9 cellular contexts compared by ENCODE assay signal in genomic region chr3:45145223-45145622, GRCh38. TPM values are rescaled to one million over a fixed set of nuclear protein-coding genes. Genes with fewer than 3 reads are reported as not detected.
DNase-seq lines count a peak whose midpoint lies in the region; FAIRE-seq and TF ChIP-seq lines count a peak whose summit lies in the region.
"Had no signal": no experiment of that assay in that cellular context is flagged by ENCODE, and none has a peak within 500 bp of the region (broad histone marks: within the 10 kb centered on the region; RNA-seq: fewer than 3 reads in every experiment).

No MANE protein-coding gene starts in this region.

- FAIRE-seq in H1 (lab: Jason Lieb, UNC), result no peak
- FAIRE-seq: GM18507 had no signal

- intact Hi-C loops in CD14-positive monocyte (cut with micrococcal nuclease), result loop anchor here in 1 of 2 donors (10.0 kb wide), 1 partner anchor 60 kb away; no protein-coding TSS in a partner anchor

- peak overlapping the region; percentile 94 to 98 for H3K4me3 Mint-ChIP-seq in CD14-positive monocyte
- H3K4me3 Mint-ChIP-seq in nephron progenitor cell, result peak overlapping the region; percentile 79

- H3K9me3 Mint-ChIP-seq in CD14-positive monocyte (peaks cover 4 to 11% (median 10%) of the 10 kb centered on the region in 7 donors), nephron progenitor cell (peaks cover 22% of the 10 kb centered on the region)

- H2BK12ac ChIP-seq in H1 (ENCODE audit: low read depth, low read length), result no peak overlapping the region

- no peak overlapping the region for H4K5ac ChIP-seq in H1 (ENCODE audit: insufficient read length, low read depth, low read length)

- peak overlapping the region; percentile 67 to 90 (median 76) for H3K4me3 ChIP-seq in H1 (ENCODE audit: extremely low read depth in 1 of 4, insufficient read depth in 2 of 4, low read depth in 3 of 4, low read length in 4 of 4)

- no peak for TF ChIP-seq POLR2A in H1 (IDR thresholded peaks at IDR 0.05; ENCODE audit: control extremely low read depth in 1 of 2, low read depth in 2 of 2, low read length in 2 of 2)

- no peak for TF ChIP-seq EP300 in H1 (IDR thresholded peaks at IDR 0.05; ENCODE audit: borderline replicate concordance in 1 of 2, low read depth in 2 of 2, low read length in 2 of 2)

- H2AFZ ChIP-seq in H1 (ENCODE audit: low read length), result peak overlapping the region; percentile 82

- H3K27me3 Mint-ChIP-seq in CD14-positive monocyte (ENCODE audit: low read depth in 3 of 3) (peaks cover 42 to 45% (median 44%) of the 10 kb centered on the region in 3 donors), nephron progenitor cell (ENCODE audit: low read depth, poor library complexity) (peaks cover 83% of the 10 kb centered on the region)

- H3K9ac ChIP-seq in H1 (replicated peaks in 1 of 4; ENCODE audit: extremely low read depth in 1 of 4, low read depth in 3 of 4, low read length in 3 of 4), result peak overlapping the region; percentile 2 to 63 (median 48); a peak in 3 of 7 replicates

- H3K4me1 Mint-ChIP-seq in CD14-positive monocyte (peaks cover 24% of the 10 kb centered on the region), nephron progenitor cell (peaks cover 11% of the 10 kb centered on the region)

- H3K79me1 ChIP-seq in H1 (ENCODE audit: low read depth, low read length), result peaks cover 4% of the 10 kb centered on the region; the same call in 1 of the 2 replicates

- peaks cover 6 to 30% (median 20%) of the 10 kb centered on the region in 4 experiments for H3K27me3 ChIP-seq in H1 (replicated peaks in 1 of 4; ENCODE audit: control insufficient read depth in 3 of 4, extremely low read depth in 1 of 4, insufficient read depth in 3 of 4, low read length in 3 of 4)

- peaks cover 12% of the 10 kb centered on the region for H3K23me2 ChIP-seq in H1 (ENCODE audit: low read depth, low read length)

- 8% methylated on average over 15 of the region's 15 CpGs; no CpG with 5 or more reads in 1 of the 2 experiments for WGBS in H1 (ENCODE audit: extremely low coverage in 1 of 2, insufficient coverage in 1 of 2, insufficient read length in 1 of 2, insufficient replicate concordance in 2 of 2, low coverage in 1 of 2, low lambda C conversion rate in 2 of 2, missing lambda C conversion rate in 1 of 2), 2 experiments

- H2BK120ac ChIP-seq in H1 (replicated peaks; ENCODE audit: low read depth, low read length), result no peak overlapping the region

- no peaks in the 10 kb centered on the region for H3K9me3 ChIP-seq in H1 (ENCODE audit: insufficient read depth in 2 of 2, low read depth in 1 of 2, low read length in 1 of 2)

- H3K27ac ChIP-seq in H1 (ENCODE audit: low read depth, low read length), result no peak overlapping the region

- POLR2A ChIA-PET in H1 (lab: Charles Lee; ENCODE audit: partially characterized antibody), result interaction anchor here (0.9 to 2.6 kb wide), 6 partner anchors 9 to 38 kb away, joined by 3 to 11 read pairs (median 6); no protein-coding TSS in a partner anchor

- H3K27ac Mint-ChIP-seq in CD14-positive monocyte, result peak overlapping the region in 4 of 7 donors; percentile 30 to 81 (median 63)
- no peak overlapping the region for H3K27ac Mint-ChIP-seq in nephron progenitor cell

- H2BK15ac ChIP-seq in H1 (ENCODE audit: low read length), result no peak overlapping the region

- no peak for DNase-seq in CD14-positive monocyte (ENCODE audit: low spot score)
- peak; percentile 41 for DNase-seq in NCI-H526 treated with DMSO at 0.1 percent for 48 hours (lab: John Stamatoyannopoulos, UW)
- DNase-seq in H1 (ENCODE audit: low read depth in 1 of 2, low spot score in 2 of 2), result no peak
- no peak for DNase-seq in nephron progenitor cell
- DNase-seq in stimulated activated naive CD4-positive, alpha-beta T cell treated with Interleukin-2 at 50 U/mL for 16 hours (lab: John Stamatoyannopoulos, UW), result no peak
- no peak for DNase-seq in NCI-H82 (lab: John Stamatoyannopoulos, UW)
- no peak for DNase-seq in NAMALWA (ENCODE audit: low spot score)
- DNase-seq in hypothalamus (lab: John Stamatoyannopoulos, UW), result no peak

- H3K36me3 Mint-ChIP-seq in CD14-positive monocyte (peaks cover 5 to 9% of the 10 kb centered on the region in 2 donors), nephron progenitor cell (ENCODE audit: low read depth) (no peaks in the 10 kb centered on the region)

- H2AK5ac ChIP-seq in H1 (ENCODE audit: low read depth, low read length), result no peak overlapping the region

- no peak overlapping the region for H3K14ac ChIP-seq in H1 (ENCODE audit: insufficient read length)

- peak overlapping the region; percentile 92; the same call in 1 of the 2 replicates for H4K8ac ChIP-seq in H1 (ENCODE audit: extremely low read depth, insufficient read depth, low read length)

- H3K4me1 ChIP-seq in H1 (replicated peaks in 1 of 4; ENCODE audit: control insufficient read depth in 3 of 4, insufficient read depth in 4 of 4, low read length in 3 of 4), result peaks cover 3 to 12% (median 5%) of the 10 kb centered on the region in 4 experiments

- no peak overlapping the region for H4K91ac ChIP-seq in H1 (replicated peaks; ENCODE audit: insufficient read length, low read length)

- H3K36me3 ChIP-seq in H1 (ENCODE audit: control insufficient read depth in 2 of 4, insufficient read depth in 4 of 4, low read length in 3 of 4), result no peaks in the 10 kb centered on the region

- H3K4me2 ChIP-seq in H1 (ENCODE audit: insufficient read depth in 1 of 2, low read depth in 2 of 2, low read length in 2 of 2), result peak overlapping the region; percentile 73 to 96

- H3K56ac ChIP-seq in H1 (replicated peaks; ENCODE audit: insufficient read length, low read depth, low read length), result no peak overlapping the region

- no peak for TF ChIP-seq RAD21 in H1 (IDR thresholded peaks at IDR 0.05 in 1 of 2, conservative IDR thresholded peaks at IDR 0.05 in 1 of 2; ENCODE audit: low read depth in 2 of 2, low read length in 2 of 2)

- H2BK5ac ChIP-seq in H1 (ENCODE audit: low read depth, low read length), result no peak overlapping the region

- H3K79me2 ChIP-seq in H1 (ENCODE audit: control insufficient read depth in 1 of 2, insufficient read depth in 2 of 2, low read length in 2 of 2), result peaks cover 0 to 29% of the 10 kb centered on the region in 2 experiments; a peak in 2 of 4 replicates

- H3K4ac ChIP-seq in H1 (replicated peaks; ENCODE audit: insufficient read length, low read depth, low read length), result no peak overlapping the region

- peaks cover 2 to 5% of the 10 kb centered on the region in 2 experiments for H4K20me1 ChIP-seq in H1 (replicated peaks in 1 of 2; ENCODE audit: control insufficient read depth in 1 of 2, insufficient read depth in 2 of 2, low read length in 2 of 2)

- no peak overlapping the region for H3K18ac ChIP-seq in H1 (ENCODE audit: extremely low read depth, low read length)

- CTCF ChIA-PET in H1 (lab: Charles Lee; ENCODE audit: partially characterized antibody), result interaction anchor here (0.7 to 2.4 kb wide), 3 partner anchors 21 to 351 kb away, joined by 3 to 6 read pairs (median 6); no protein-coding TSS in a partner anchor

- H3K23ac ChIP-seq in H1 (ENCODE audit: insufficient read length), result no peak overlapping the region

- no peak overlapping the region for H2BK20ac ChIP-seq in H1 (ENCODE audit: low read length)

- no peak for TF ChIP-seq CTCF in CD14-positive monocyte (IDR thresholded peaks at IDR 0.05)
- no peak for TF ChIP-seq CTCF in H1 (IDR thresholded peaks at IDR 0.05; ENCODE audit: control extremely low read depth in 1 of 3, insufficient read depth in 1 of 3, low read depth in 1 of 3, low read length in 3 of 3)
- TF ChIP-seq CTCF in nephron progenitor cell (IDR thresholded peaks at IDR 0.05), result no peak

TF ChIP-seq in H1, 55 proteins besides CTCF, POLR2A, EP300 and RAD21:
- TF ChIP-seq SIRT6 (IDR thresholded peaks at IDR 0.05; ENCODE audit: low read length) (no peak), BACH1 (IDR thresholded peaks at IDR 0.05; ENCODE audit: low read length) (no peak), TBP (IDR thresholded peaks at IDR 0.05; ENCODE audit: low read depth, low read length) (no peak), CEBPB (IDR thresholded peaks at IDR 0.05; ENCODE audit: low read depth, low read length) (no peak), BRCA1 (IDR thresholded peaks at IDR 0.05; ENCODE audit: low read depth, low read length) (no peak), MAFK (IDR thresholded peaks at IDR 0.05; ENCODE audit: low read depth, low read length) (no peak), SIN3A (conservative IDR thresholded peaks at IDR 0.05 in 1 of 2, IDR thresholded peaks at IDR 0.05 in 1 of 2; ENCODE audit: low read depth in 1 of 2, low read length in 2 of 2) (no peak), TCF12 (IDR thresholded peaks at IDR 0.05; ENCODE audit: low read depth, low read length) (no peak), EGR1 (IDR thresholded peaks at IDR 0.05; ENCODE audit: borderline replicate concordance, low read depth, low read length) (no peak), FOSL1 (IDR thresholded peaks at IDR 0.05; ENCODE audit: insufficient read depth, low read depth, low read length) (no peak), RNF2 (IDR thresholded peaks at IDR 0.05; ENCODE audit: borderline replicate concordance, low read depth, low read length, missing control alignments, poor library complexity, severe bottlenecking) (no peak)

RNA-seq across cellular contexts. Expression of gene CDCP1, which starts 1.0 kb away (rescaled TPM):
- 1 to 10 TPM in 1 of 2 donors, under 1 TPM in 1; 0.42 to 1.3 TPM for polyA plus RNA-seq in CD14-positive monocyte
- total RNA-seq in H1 (2021; fragmentation: NEBNext Ultra II Directional; extraction: Animal tissue kit (Norgen Biotek cat#: 25700)), result 21.2 and 23.3 TPM in 2 replicates
- polyA plus RNA-seq in H1 (2011; rRNA removed), result 10.0 and 10.1 TPM in 2 replicates
- 8.8 TPM for polyA plus RNA-seq in H1 (2011; cell fraction: cytosol; rRNA removed)
- 14.0 TPM for polyA plus RNA-seq in H1 (2011; cell fraction: nucleus; rRNA removed)
- polyA plus RNA-seq in H1 (2012, experiment 1 of 2), result 10.8 to 12.0 TPM (median 11.1 TPM) in 4 replicates
- polyA plus RNA-seq in H1 (2012, experiment 2 of 2), result 5.5 TPM
- polyA plus RNA-seq in H1 (2013, experiment 1 of 2), result 20.0 TPM
- 22.4 TPM for polyA plus RNA-seq in H1 (2013, experiment 2 of 2)
- 17.6 and 19.4 TPM in 2 replicates for polyA minus RNA-seq in H1 (2011; rRNA and poly(A)+ RNA removed)
- polyA minus RNA-seq in H1 (2011; cell fraction: cytosol; rRNA and poly(A)+ RNA removed), result 14.3 TPM
- polyA minus RNA-seq in H1 (2011; cell fraction: nucleus; rRNA and poly(A)+ RNA removed), result 11.4 TPM
